1 cellular context compared by ENCODE assay signal in the genomic region with DNA sequence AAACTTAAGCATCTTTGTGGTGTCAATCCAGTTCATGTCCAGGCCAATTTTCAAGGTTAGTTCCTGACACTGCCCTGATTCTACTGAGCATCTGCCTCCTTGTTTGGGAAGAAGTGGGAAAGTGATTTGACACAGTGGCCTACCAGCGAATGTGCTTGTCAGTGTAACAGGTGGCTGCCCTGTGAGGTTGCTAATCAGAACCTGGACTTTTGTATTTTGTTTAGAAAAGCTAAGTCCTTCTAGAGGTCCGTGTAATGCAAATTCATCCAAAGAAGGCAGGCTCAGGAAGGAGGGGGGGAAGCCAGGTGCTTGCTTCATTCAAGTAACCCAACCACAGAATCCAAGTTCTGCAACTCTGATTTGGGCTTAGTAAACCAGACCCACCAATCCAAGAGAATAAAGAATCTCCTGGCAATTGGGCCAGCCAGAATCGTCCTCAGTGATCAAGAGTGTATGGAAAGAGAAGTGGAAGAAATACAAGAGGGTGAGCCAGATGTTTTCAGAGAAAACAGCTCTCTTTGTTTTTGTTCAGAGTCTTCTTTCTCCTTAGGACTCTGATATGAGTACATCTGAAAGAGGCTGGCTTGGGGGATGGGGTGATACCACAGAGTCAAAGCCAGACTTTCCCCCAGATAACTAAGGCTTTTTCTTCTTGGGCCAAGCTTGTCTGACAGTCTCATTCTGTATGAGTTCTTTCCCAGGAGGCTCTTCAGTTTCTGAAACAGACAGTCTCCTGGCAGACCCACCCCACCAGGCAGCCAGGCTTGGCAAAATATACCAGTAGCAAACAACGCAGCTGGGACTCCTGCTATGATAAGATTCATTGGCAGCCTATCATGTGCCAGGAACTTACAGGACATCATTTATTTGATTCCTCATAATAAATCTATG.
TF ChIP-seq lines count a peak whose summit lies in the region.

No MANE protein-coding gene starts in this region.

TF ChIP-seq in WTC11, 78 proteins besides CTCF, POLR2A, EP300 and RAD21 (continued from another document):
- TF ChIP-seq KAT7 (CRISPR knock-in tag; IDR thresholded peaks at IDR 0.05; ENCODE audit: borderline replicate concordance), result no peak
